In the genomic region with DNA sequence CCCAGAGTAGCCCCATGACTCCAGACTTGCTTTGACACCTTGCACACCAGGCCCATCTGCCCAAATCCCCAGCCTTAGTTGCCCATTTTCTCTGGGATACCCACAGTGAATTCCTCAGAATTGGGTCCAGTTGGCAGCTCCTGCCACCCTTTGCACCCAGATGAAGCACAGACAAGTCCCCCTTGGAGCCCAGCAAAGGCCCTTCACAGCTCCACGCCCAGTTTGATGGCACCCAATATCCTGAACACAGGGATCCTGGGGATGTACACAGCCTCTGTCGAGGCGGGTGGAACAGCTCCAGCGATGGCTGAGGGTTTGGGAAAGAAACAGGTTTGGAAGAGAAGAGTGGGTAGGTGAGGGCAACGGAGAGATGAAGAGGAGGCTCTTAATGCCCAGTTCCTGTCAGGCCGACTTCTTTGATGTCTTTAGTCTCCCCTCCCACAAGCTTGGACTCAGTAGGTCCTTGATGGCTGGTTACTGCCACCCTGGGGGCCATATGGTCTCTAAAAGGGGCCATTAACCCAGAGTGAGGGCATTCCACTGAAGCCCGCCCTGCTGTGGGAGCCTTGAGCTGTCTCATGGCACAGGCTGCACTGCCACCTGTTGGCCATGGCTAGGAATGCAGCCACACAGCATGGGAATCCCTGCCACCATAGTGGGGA, we compare ENCODE assay signal across 8 cellular contexts. TPM values are rescaled to one million over a fixed set of nuclear protein-coding genes. Genes with fewer than 3 reads are reported as not detected.
DNase-seq lines count a peak whose midpoint lies in the region; ATAC-seq, FAIRE-seq and TF ChIP-seq lines count a peak whose summit lies in the region.

No MANE protein-coding gene starts in this region.

- no peak for TF ChIP-seq POLR2A in upper lobe of left lung (IDR thresholded peaks at IDR 0.05)

- H3K27me3 ChIP-seq in SJCRH30 (no peaks in the 10 kb centered on the region), pancreas (no peaks in the 10 kb centered on the region), upper lobe of left lung (no peaks in the 10 kb centered on the region)

- H3K27ac ChIP-seq in SJCRH30 (no peak overlapping the region), pancreas (no peak overlapping the region), upper lobe of left lung (no peak overlapping the region)

- FAIRE-seq in frontal cortex (lab: Jason Lieb, UNC) (no peak), pancreas (lab: Jason Lieb, UNC) (no peak)

- H3K36me3 ChIP-seq in SJCRH30 (peaks cover 26% of the 10 kb centered on the region), pancreas (peaks cover 0 to 18% (median 0%) of the 10 kb centered on the region in 3 donors), upper lobe of left lung (peaks cover 17 to 62% (median 42%) of the 10 kb centered on the region in 4 donors)

- DNase-seq in AG08396 (ENCODE audit: low spot score) (peak; percentile 86), LHCN-M2 (ENCODE audit: low read depth) (peak; percentile 50), SJCRH30 (peak; percentile 72 to 91), activated gamma-delta T cell treated with Interleukin-2 at 50 U/mL for 16 hours (peak; percentile 71), frontal cortex (ENCODE audit: low spot score in 2 of 2) (peak; percentile 69 to 83), pancreas (peak; percentile 58 to 94 (median 82)), upper lobe of left lung (peak in 1 of 2 donors; percentile 80)

- WGBS in pancreas, 2 donors, result 40 to 42% methylated on average over 7 of the region's 7 CpGs
- WGBS in upper lobe of left lung, 2 donors, result 48 to 63% methylated on average over 7 of the region's 7 CpGs

- intact Hi-C loops in pancreas (cut with DNase I), result loop anchor here in 1 of 3 donors (10.0 kb wide), 1 partner anchor 58 kb away; no protein-coding TSS in a partner anchor

- H3K4me3 ChIP-seq in SJCRH30 (no peak overlapping the region), pancreas (no peak overlapping the region), upper lobe of left lung (no peak overlapping the region)

- TF ChIP-seq CTCF in pancreas (IDR thresholded peaks at IDR 0.05) (peak; percentile 92 to 94 (median 94)), upper lobe of left lung (IDR thresholded peaks at IDR 0.05) (peak; percentile 91 to 97 (median 92))

- peaks cover 4% of the 10 kb centered on the region; the same call in 1 of the 2 replicates for H3K4me1 ChIP-seq in SJCRH30
- H3K4me1 ChIP-seq in pancreas, result no peaks in the 10 kb centered on the region
- H3K4me1 ChIP-seq in upper lobe of left lung, result no peaks in the 10 kb centered on the region

- H3K9me3 ChIP-seq in SJCRH30 (replicated peaks) (no peaks in the 10 kb centered on the region), pancreas (no peaks in the 10 kb centered on the region), upper lobe of left lung (no peaks in the 10 kb centered on the region)

- ATAC-seq in GM18907 (IDR thresholded peaks at IDR 0.05; ENCODE audit: unreplicated experiment), result peak; percentile 67
- peak; percentile 83 to 97 (median 93) for ATAC-seq in pancreas
- ATAC-seq in upper lobe of left lung (ENCODE audit: low FRiP score in 2 of 2), result peak; percentile 89 to 93

- TF ChIP-seq EP300 in upper lobe of left lung (IDR thresholded peaks at IDR 0.05), result no peak

RNA-seq across cellular contexts. Expression of a gene that starts 21.7 kb away (rescaled TPM):
- total RNA-seq in LHCN-M2 (2014; rRNA removed) (5.9 and 8.8 TPM in 2 replicates), frontal cortex (4.9 TPM), pancreas (1 to 10 TPM; 2.6 to 5.4 (median 3.7) TPM), upper lobe of left lung (10 to 100 TPM; 10.7 to 46.1 (median 19.7) TPM)
- polyA plus RNA-seq in LHCN-M2 (2012), result 10.7 TPM
- 1.6 and 2.3 TPM in 2 replicates for total RNA-seq in SJCRH30 (2014; rRNA removed; shearing (Covaris generic))
- polyA plus RNA-seq in pancreas, result 10 to 100 TPM in 1 of 2 donors, 1 to 10 TPM in 1; 5.5 to 10.4 TPM

RNA-seq across cellular contexts. Expression of a gene that starts 21.9 kb away (rescaled TPM):
- not detected in 2 replicates for total RNA-seq in LHCN-M2 (2014; rRNA removed)
- polyA plus RNA-seq in LHCN-M2 (2012), result 0.38 TPM
- not detected in 2 replicates for total RNA-seq in SJCRH30 (2014; rRNA removed; shearing (Covaris generic))
- total RNA-seq in frontal cortex, result 4.5 TPM
- 1 to 10 TPM in 3 of 6 donors, under 1 TPM in 3; 0.42 to 2.9 (median 1.1) TPM for total RNA-seq in pancreas
- polyA plus RNA-seq in pancreas, result 10 to 100 TPM in 1 of 2 donors, 1 to 10 TPM in 1; 5.6 to 10.7 TPM
- total RNA-seq in upper lobe of left lung, result 10 to 100 TPM in 4 of 6 donors, 1 to 10 TPM in 2; 4.6 to 29.3 (median 13.0) TPM
